Comparison of ENCODE assay signal across 9 cellular contexts in the genomic region with DNA sequence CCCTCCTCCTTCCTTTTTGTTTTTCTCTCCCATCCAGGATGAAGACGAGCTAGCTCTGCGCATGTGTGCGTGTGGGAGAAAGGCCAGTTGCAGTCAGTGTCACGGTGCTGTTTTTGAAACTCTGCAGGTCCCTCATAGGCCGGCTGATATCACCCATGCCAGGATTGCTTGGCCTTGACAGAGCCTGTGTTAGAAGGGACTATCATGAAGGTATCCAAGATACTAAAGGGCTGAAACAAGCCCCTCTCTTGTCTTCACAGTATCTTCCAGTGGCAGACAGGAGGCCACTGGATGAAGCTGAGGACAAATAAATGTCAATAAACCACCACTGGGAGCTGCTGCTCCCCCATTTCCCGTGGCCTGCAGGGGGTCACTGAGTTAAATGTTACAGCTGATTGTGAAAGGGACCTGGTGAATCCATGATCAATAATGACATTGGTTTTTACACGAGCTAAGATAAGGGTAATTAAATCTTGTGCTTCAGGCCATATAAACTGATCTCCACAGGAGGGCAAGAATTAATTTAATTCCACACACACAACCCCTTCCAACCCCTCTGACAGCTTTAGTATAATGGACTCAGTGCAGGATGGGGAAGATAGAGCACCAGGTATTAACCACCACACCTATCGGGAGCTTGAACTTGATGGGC.
DNase-seq lines count a peak whose midpoint lies in the region; TF ChIP-seq lines count a peak whose summit lies in the region.
"Had no signal": no experiment of that assay in that cellular context is flagged by ENCODE, and none has a peak within 500 bp of the region (broad histone marks: within the 10 kb centered on the region; RNA-seq: fewer than 3 reads in every experiment).

No MANE protein-coding gene starts in this region.

- no peaks in the 10 kb centered on the region for H3K36me3 Mint-ChIP-seq in activated CD4-positive, alpha-beta T cell treated with anti-CD3 and anti-CD28 coated beads, Interleukin-2, amount 10 ng/mL, durations not matched to agents 24 days and 14 days (ENCODE audit: low read depth)
- H3K36me3 Mint-ChIP-seq in mesothelial cell of epicardium: no peaks in the 10 kb centered on the region
- H3K36me3 Mint-ChIP-seq in type B pancreatic cell: no peaks in the 10 kb centered on the region
- no peaks in the 10 kb centered on the region for H3K36me3 Mint-ChIP-seq in immature natural killer cell
- H3K36me3 Mint-ChIP-seq: naive B cell had no signal

- peak overlapping the region; percentile 77 for H3K27ac Mint-ChIP-seq in activated CD4-positive, alpha-beta T cell treated with anti-CD3 and anti-CD28 coated beads, Interleukin-2, amount 10 ng/mL, durations not matched to agents 24 days and 14 days
- H3K27ac Mint-ChIP-seq in mesothelial cell of epicardium (peak overlapping the region; percentile 99), type B pancreatic cell (peak overlapping the region; percentile 95), immature natural killer cell (no peak overlapping the region)
- H3K27ac Mint-ChIP-seq: naive B cell had no signal

- H3K27me3 ChIP-seq in colonic mucosa: no peaks in the 10 kb centered on the region

- peak overlapping the region in 1 of 2 donors; percentile 72 for H3K9ac ChIP-seq in colonic mucosa (ENCODE audit: low read depth in 2 of 2, low read length in 2 of 2)

- H3K4me3 ChIP-seq in colonic mucosa: no peak overlapping the region

- peak overlapping the region; percentile 35 for H3K27ac ChIP-seq in colonic mucosa

- peaks cover 13% of the 10 kb centered on the region for H3K4me1 ChIP-seq in colonic mucosa

- H3K27me3 Mint-ChIP-seq in activated CD4-positive, alpha-beta T cell treated with anti-CD3 and anti-CD28 coated beads, Interleukin-2, amount 10 ng/mL, durations not matched to agents 24 days and 14 days: no peaks in the 10 kb centered on the region
- H3K27me3 Mint-ChIP-seq in mesothelial cell of epicardium (ENCODE audit: low read depth) (no peaks in the 10 kb centered on the region), type B pancreatic cell (no peaks in the 10 kb centered on the region), immature natural killer cell (ENCODE audit: low read depth in 3 of 3) (peaks cover 3 to 4% (median 3%) of the 10 kb centered on the region in 3 donors)

- intact Hi-C loops in activated CD4-positive, alpha-beta T cell treated with anti-CD3 and anti-CD28 coated beads, Interleukin-2, amount 10 ng/mL, durations not matched to agents 24 days and 14 days (cut with micrococcal nuclease): no loop called here
- intact Hi-C loops in colonic mucosa (cut with DNase I): no loop called here

- no peaks in the 10 kb centered on the region for H3K36me3 ChIP-seq in colonic mucosa

- no peaks in the 10 kb centered on the region for H3K9me3 Mint-ChIP-seq in activated CD4-positive, alpha-beta T cell treated with anti-CD3 and anti-CD28 coated beads, Interleukin-2, amount 10 ng/mL, durations not matched to agents 24 days and 14 days
- H3K9me3 Mint-ChIP-seq in mesothelial cell of epicardium (no peaks in the 10 kb centered on the region), type B pancreatic cell (no peaks in the 10 kb centered on the region), immature natural killer cell (no peaks in the 10 kb centered on the region)
- H3K9me3 Mint-ChIP-seq: naive B cell had no signal

- no peak for TF ChIP-seq CTCF in colonic mucosa (IDR thresholded peaks at IDR 0.05)
- TF ChIP-seq CTCF in mesothelial cell of epicardium (IDR thresholded peaks at IDR 0.05; ENCODE audit: unreplicated experiment): no peak
- TF ChIP-seq CTCF in type B pancreatic cell (conservative IDR thresholded peaks at IDR 0.05): peak; percentile 31

- H3K9me3 ChIP-seq in colonic mucosa: no peaks in the 10 kb centered on the region

- no peak for DNase-seq in activated CD4-positive, alpha-beta T cell treated with anti-CD3 and anti-CD28 coated beads, Interleukin-2, amount 10 ng/mL, durations not matched to agents 24 days and 14 days
- DNase-seq in activated CD4-positive, alpha-beta T cell treated with anti-CD3 and anti-CD28 coated beads for 48 hours: no peak
- DNase-seq in colonic mucosa (no peak), mesothelial cell of epicardium (ENCODE audit: low spot score in 2 of 2, unreplicated experiment in 2 of 2) (peak in 1 of 2 experiments; percentile 41), type B pancreatic cell (ENCODE audit: extremely low spot score, unreplicated experiment) (no peak), immature natural killer cell (no peak), DMS53 (lab: John Stamatoyannopoulos, UW) (no peak)
- no peak for DNase-seq in stimulated activated CD4-positive, alpha-beta T cell treated with anti-CD3 and anti-CD28 coated beads, Interleukin-4, amount 100 ng/mL, for 1 hour
- DNase-seq: naive B cell had no signal

- H3K4me3 Mint-ChIP-seq in activated CD4-positive, alpha-beta T cell treated with anti-CD3 and anti-CD28 coated beads, Interleukin-2, amount 10 ng/mL, durations not matched to agents 24 days and 14 days: peak overlapping the region; percentile 65
- H3K4me3 Mint-ChIP-seq in mesothelial cell of epicardium: no peak overlapping the region
- peak overlapping the region; percentile 42 for H3K4me3 Mint-ChIP-seq in type B pancreatic cell
- no peak overlapping the region for H3K4me3 Mint-ChIP-seq in immature natural killer cell
- H3K4me3 Mint-ChIP-seq: naive B cell had no signal

- peaks cover 41% of the 10 kb centered on the region for H3K4me1 Mint-ChIP-seq in activated CD4-positive, alpha-beta T cell treated with anti-CD3 and anti-CD28 coated beads, Interleukin-2, amount 10 ng/mL, durations not matched to agents 24 days and 14 days
- H3K4me1 Mint-ChIP-seq in mesothelial cell of epicardium: peaks cover 79% of the 10 kb centered on the region
- H3K4me1 Mint-ChIP-seq in type B pancreatic cell (ENCODE audit: unreplicated experiment): peaks cover 64% of the 10 kb centered on the region
- no peaks in the 10 kb centered on the region for H3K4me1 Mint-ChIP-seq in immature natural killer cell

Comparison
In these comparisons a context has a peak if more than half of its experiments do, and no peak if none do; other contexts are left out.
1. H3K27ac Mint-ChIP-seq: peak in activated CD4-positive, alpha-beta T cell treated with anti-CD3 and anti-CD28 coated beads, Interleukin-2, amount 10 ng/mL, durations not matched to agents 24 days and 14 days (single experiment), mesothelial cell of epicardium (single experiment) and type B pancreatic cell (single experiment); none in immature natural killer cell (0 of 6).
2. H3K4me3 Mint-ChIP-seq: peak in activated CD4-positive, alpha-beta T cell treated with anti-CD3 and anti-CD28 coated beads, Interleukin-2, amount 10 ng/mL, durations not matched to agents 24 days and 14 days (single experiment) and type B pancreatic cell (single experiment); none in mesothelial cell of epicardium (single experiment) and immature natural killer cell (0 of 5).